Comparison of ENCODE assay signal across 8 cellular contexts in the genomic region with DNA sequence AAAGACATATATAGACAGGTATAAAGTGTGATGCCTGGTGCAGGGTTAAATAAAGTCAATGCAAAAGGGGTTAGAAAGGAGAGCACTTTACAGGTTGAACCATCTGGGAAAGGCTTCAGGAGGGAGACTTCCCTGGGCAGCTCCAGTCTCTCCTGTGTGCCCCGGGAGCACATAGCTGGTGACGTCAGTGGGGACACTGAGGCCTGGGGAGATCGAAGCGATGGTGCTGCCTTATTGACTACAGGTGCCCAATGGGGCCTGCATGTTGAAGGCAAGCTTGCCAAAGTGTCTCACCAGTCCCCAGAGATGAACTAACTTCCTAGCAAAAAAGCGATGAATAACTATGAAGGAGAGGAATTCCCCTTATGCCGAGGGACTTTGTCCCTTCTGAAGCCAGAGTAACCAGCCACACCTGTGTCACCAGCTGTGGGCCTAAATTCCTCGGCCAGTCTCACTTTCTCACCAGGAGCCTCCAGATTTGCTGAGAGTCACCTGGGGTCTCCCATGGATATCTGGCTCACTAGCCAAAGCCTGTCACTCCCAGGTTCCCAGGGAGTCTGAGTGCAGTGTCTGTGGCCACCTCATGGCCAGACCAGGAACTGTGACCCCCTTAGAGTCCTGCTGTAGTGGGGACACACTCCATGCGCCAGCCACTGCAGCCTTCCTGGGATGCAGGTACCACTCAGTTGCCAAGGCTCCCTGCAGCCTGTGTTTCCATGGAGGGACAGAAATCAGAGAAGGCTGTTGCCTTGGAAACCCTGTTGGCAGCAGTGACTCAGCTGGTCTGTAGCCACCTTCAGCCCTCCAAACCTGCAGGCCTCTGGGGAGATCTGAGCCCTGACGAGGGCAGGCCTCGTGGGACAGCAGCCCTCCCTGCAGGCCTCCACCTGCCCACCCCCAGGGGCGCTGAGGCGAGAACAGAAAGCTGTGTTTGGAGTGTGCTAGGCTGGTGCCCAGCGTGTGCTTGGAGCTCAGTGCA.
DNase-seq lines count a peak whose midpoint lies in the region; ATAC-seq, FAIRE-seq and TF ChIP-seq lines count a peak whose summit lies in the region.

No MANE protein-coding gene starts in this region.

- 87% methylated on average over 6 of the region's 13 CpGs for WGBS in A549 (ENCODE audit: missing lambda C conversion rate)

- H3K4me2 ChIP-seq in A549: no peak overlapping the region

- peak; percentile 66 to 82; a peak in 5 of 6 replicates for ATAC-seq in A549
- peak; percentile 61 for ATAC-seq in GM19463 (IDR thresholded peaks at IDR 0.05; ENCODE audit: unreplicated experiment)
- no peak for ATAC-seq in GM18517 (IDR thresholded peaks at IDR 0.05; ENCODE audit: unreplicated experiment)
- ATAC-seq in HG03571 (IDR thresholded peaks at IDR 0.05; ENCODE audit: unreplicated experiment): no peak

- CTCF ChIA-PET in A549 (lab: Yijun Ruan, JAX): interaction anchor here (0.9 to 2.5 kb wide), 5 partner anchors 11 to 204 kb away, joined by 3 to 18 read pairs (median 4); no protein-coding TSS in a partner anchor

- TF ChIP-seq CTCF in A549 (IDR thresholded peaks at IDR 0.05): 0 out of 3 replicates have a peak, but pooled peaks have one; percentile 10
- TF ChIP-seq CTCF in epithelial cell of proximal tubule (conservative IDR thresholded peaks at IDR 0.05; ENCODE audit: low read depth, low read length): peak; percentile 45

- FAIRE-seq in A549 (lab: Jason Lieb, UNC): no peak

- H3K9me3 ChIP-seq in A549 (peaks cover 6% of the 10 kb centered on the region; the same call in 2 of the 3 replicates), MG63 (0 out of 2 replicates have a peak, but pooled peaks cover 4% of the 10 kb centered on the region)

- H3K36me3 ChIP-seq in MG63: peaks cover 30% of the 10 kb centered on the region

- H3K27me3 ChIP-seq in MG63: no peaks in the 10 kb centered on the region

- peak overlapping the region in 1 of 2 experiments; percentile 22; a peak in 3 of 6 replicates for H3K27ac ChIP-seq in A549

- POLR2A ChIA-PET in A549 (lab: Yijun Ruan, JAX): no interaction called here

- peak; percentile 43 to 46 for TF ChIP-seq RAD21 in A549 (conservative IDR thresholded peaks at IDR 0.05 in 1 of 2, IDR thresholded peaks at IDR 0.05 in 1 of 2)

- no peak for TF ChIP-seq POLR2A in A549 (IDR thresholded peaks at IDR 0.05; ENCODE audit: low read length)

- no peak overlapping the region for H3K4me3 ChIP-seq in A549
- H3K4me3 ChIP-seq in epithelial cell of proximal tubule (ENCODE audit: low read depth, low read length): no peak overlapping the region
- no peak overlapping the region for H3K4me3 ChIP-seq in MG63

- H3K4me1 ChIP-seq in A549: peaks cover 20% of the 10 kb centered on the region

- DNase-seq in A549 (ENCODE audit: low read depth in 1 of 2, low spot score in 1 of 2): peak in 1 of 2 experiments; percentile 16
- DNase-seq in NCI-H2171 (lab: John Stamatoyannopoulos, UW): peak; percentile 95
- no peak for DNase-seq in epithelial cell of proximal tubule (ENCODE audit: low read depth)
- DNase-seq in MG63: no peak
- no peak for DNase-seq in OCI-M2 (lab: John Stamatoyannopoulos, UW; ENCODE audit: unreplicated experiment)

- no peak for TF ChIP-seq EP300 in A549 (IDR thresholded peaks at IDR 0.05)

TF ChIP-seq in A549, 52 proteins besides CTCF, POLR2A, EP300 and RAD21:
- no peak for TF ChIP-seq HOXA7 (CRISPR knock-in tag; IDR thresholded peaks at IDR 0.05)
- TF ChIP-seq HOXB13 (CRISPR knock-in tag; IDR thresholded peaks at IDR 0.05; ENCODE audit: low read depth): no peak
- no peak for TF ChIP-seq KDM5A (IDR thresholded peaks at IDR 0.05)
- no peak for TF ChIP-seq FOSB (CRISPR knock-in tag; IDR thresholded peaks at IDR 0.05)
- peak; percentile 21; the same call in 1 of the 3 replicates for TF ChIP-seq SMC3 (IDR thresholded peaks at IDR 0.05)
- no peak for TF ChIP-seq NPAS2 (CRISPR knock-in tag; IDR thresholded peaks at IDR 0.05; ENCODE audit: borderline replicate concordance)
- TF ChIP-seq HOXB5 (CRISPR knock-in tag; IDR thresholded peaks at IDR 0.05): no peak

Comparison
In these comparisons a context has a peak if more than half of its experiments do, and no peak if none do; other contexts are left out.
1. ATAC-seq: peak in A549 (2 of 2) and GM19463 (single experiment); none in GM18517 (single experiment) and HG03571 (single experiment).